In the genomic region with DNA sequence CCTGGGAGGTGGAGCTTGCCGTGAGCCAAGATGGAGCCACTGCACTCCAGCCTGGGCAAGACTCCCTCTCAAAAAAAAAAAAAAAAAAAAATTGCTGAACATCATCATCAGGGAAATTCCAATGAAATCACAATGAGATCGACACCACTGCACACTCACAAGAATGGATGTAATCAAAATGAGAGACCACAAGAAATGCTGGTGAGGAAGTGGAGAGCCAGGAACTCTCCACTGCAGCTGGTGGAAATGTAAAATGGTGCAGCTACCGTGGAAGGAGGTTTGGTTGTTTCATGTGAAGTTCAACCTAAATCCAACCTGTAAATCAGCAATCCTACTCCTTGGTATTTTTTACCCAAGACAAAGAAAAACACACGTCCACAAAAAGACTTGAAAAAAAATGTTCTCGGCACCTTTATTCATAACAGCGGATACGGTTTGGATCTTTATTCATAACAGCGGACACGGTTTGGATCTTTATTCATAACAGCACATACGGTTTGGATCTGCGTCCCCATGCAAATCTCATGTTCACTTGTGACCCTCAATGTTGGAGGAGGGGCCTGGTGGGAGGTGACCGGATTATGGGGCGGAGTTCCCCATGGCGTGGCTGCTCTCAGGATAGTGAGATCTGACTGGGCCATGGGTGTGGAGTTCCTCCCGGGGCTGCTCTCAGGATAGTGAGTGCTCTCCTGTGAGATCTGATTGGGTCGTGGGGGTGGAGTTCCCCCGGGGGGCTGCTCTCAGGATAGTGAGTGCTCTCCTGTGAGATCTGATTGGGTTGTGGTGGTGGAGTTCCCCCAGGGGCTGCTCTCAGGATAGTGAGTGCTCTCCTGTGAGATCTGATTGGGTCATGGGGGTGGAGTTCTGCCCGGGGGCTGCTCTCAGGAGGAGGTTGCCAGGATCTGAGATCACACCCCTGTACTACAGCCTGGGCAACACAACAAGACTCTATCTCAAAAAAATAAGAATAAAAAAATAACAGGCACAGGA, we compare ENCODE assay signal across 8 cellular contexts. TPM values are rescaled to one million over a fixed set of nuclear protein-coding genes. Genes with fewer than 3 reads are reported as not detected.
DNase-seq lines count a peak whose midpoint lies in the region; ATAC-seq and TF ChIP-seq lines count a peak whose summit lies in the region.

No MANE protein-coding gene starts in this region.

- peak overlapping the region; percentile 53; the same call in 1 of the 2 replicates for H3K27ac ChIP-seq in ACC112 (ENCODE audit: low read depth, low read length)

- in situ Hi-C loops in KBM-7 (cut with MboI; ENCODE audit: low pct_unique_long_range_greater_than_20kb, low sequenced_read_pairs): no loop called here

- H3K4me3 ChIP-seq in ACC112 (ENCODE audit: low read depth, low read length): no peak overlapping the region
- H3K4me3 ChIP-seq in fibroblast of mammary gland (ENCODE audit: control insufficient read depth, low read depth, low read length): no peak overlapping the region

- no peaks in the 10 kb centered on the region for H3K36me3 ChIP-seq in ACC112 (ENCODE audit: insufficient read depth, low read length)

- ATAC-seq in GM18909 (IDR thresholded peaks at IDR 0.05; ENCODE audit: poor library complexity, unreplicated experiment) (peak; percentile 39), left lobe of liver (no peak)

- H2AFZ ChIP-seq in ACC112 (ENCODE audit: low read length, unreplicated experiment): no peak overlapping the region

- no peak for TF ChIP-seq CTCF in fibroblast of mammary gland (conservative IDR thresholded peaks at IDR 0.05; ENCODE audit: control insufficient read depth, insufficient read depth, low read depth, low read length)

- no peaks in the 10 kb centered on the region for H3K27me3 ChIP-seq in ACC112 (ENCODE audit: insufficient read depth, low read length)

- peaks cover 14% of the 10 kb centered on the region for H3K4me1 ChIP-seq in ACC112 (ENCODE audit: control insufficient read depth, insufficient read depth, low read length, unreplicated experiment)

- DNase-seq in OCI-M1 (lab: John Stamatoyannopoulos, UW) (peak; percentile 22), fibroblast of mammary gland (ENCODE audit: low read depth) (peak; percentile 59), GF-D8 (lab: John Stamatoyannopoulos, UW) (no peak), KBM-7 (no peak), left lobe of liver (ENCODE audit: low spot score) (no peak), NCI-H510A (lab: John Stamatoyannopoulos, UW) (no peak)

- peaks cover 68% of the 10 kb centered on the region for H3K79me2 ChIP-seq in ACC112 (ENCODE audit: control insufficient read depth, insufficient read depth, low read length, unreplicated experiment)

RNA-seq across cellular contexts. Expression of a gene that starts 7.7 kb away (rescaled TPM):
- 72.1 TPM for total RNA-seq in left lobe of liver

RNA-seq across cellular contexts. Expression of a gene that starts 7.9 kb away (rescaled TPM):
- total RNA-seq in left lobe of liver: 39.2 TPM

RNA-seq across cellular contexts. Expression of a gene that starts 49.0 kb away (rescaled TPM):
- total RNA-seq in left lobe of liver: 7.0 TPM

Comparison
In these comparisons a context has a peak if more than half of its experiments do, and no peak if none do; other contexts are left out.
1. DNase-seq: peak in OCI-M1 (single experiment) and fibroblast of mammary gland (single experiment); none in GF-D8 (single experiment), KBM-7 (single experiment), left lobe of liver (single experiment) and NCI-H510A (single experiment).